ENCODE assay signal across 1 cellular context in genomic region chr3:170697803-170698350, GRCh38.
TF ChIP-seq lines count a peak whose summit lies in the region.

No MANE protein-coding gene starts in this region.

TF ChIP-seq in K562, 482 proteins besides CTCF, POLR2A, EP300 and RAD21 (continued from another document):
- TF ChIP-seq UBTF (IDR thresholded peaks at IDR 0.05; ENCODE audit: borderline replicate concordance in 1 of 2, low read depth in 2 of 2, low read length in 2 of 2): no peak
- 0 out of 2 replicates have a peak, but pooled peaks have one; percentile 8 for TF ChIP-seq KLF6 (CRISPR knock-in tag; IDR thresholded peaks at IDR 0.05; ENCODE audit: borderline replicate concordance)
- TF ChIP-seq GABPA (tag; conservative IDR thresholded peaks at IDR 0.05; ENCODE audit: low read depth): peak; percentile 46
- no peak for TF ChIP-seq ZFX (CRISPR knock-in tag; IDR thresholded peaks at IDR 0.05)
- 0 out of 2 replicates have a peak, but pooled peaks have one; percentile 25 for TF ChIP-seq ZNF589 (CRISPR knock-in tag; IDR thresholded peaks at IDR 0.05; ENCODE audit: low read depth)
- TF ChIP-seq CXXC5 (CRISPR knock-in tag; IDR thresholded peaks at IDR 0.05): peak; percentile 34; the same call in 1 of the 2 replicates
- TF ChIP-seq ZZZ3 (IDR thresholded peaks at IDR 0.05): no peak
- TF ChIP-seq GMEB1 (CRISPR knock-in tag; IDR thresholded peaks at IDR 0.05): no peak
- no peak for TF ChIP-seq ELF2 (CRISPR knock-in tag; IDR thresholded peaks at IDR 0.05)
- TF ChIP-seq RBFOX2 (IDR thresholded peaks at IDR 0.05; ENCODE audit: low read depth, low read length): no peak
- no peak for TF ChIP-seq ELK3 (CRISPR knock-in tag; IDR thresholded peaks at IDR 0.05)
- TF ChIP-seq KAT2B (IDR thresholded peaks at IDR 0.05; ENCODE audit: low read depth, low read length): no peak
- no peak for TF ChIP-seq PYGO2 (tag; IDR thresholded peaks at IDR 0.05)
- no peak for TF ChIP-seq ZNF316 (IDR thresholded peaks at IDR 0.05)
